Comparison of ENCODE assay signal across 15 cellular contexts in the genomic region with DNA sequence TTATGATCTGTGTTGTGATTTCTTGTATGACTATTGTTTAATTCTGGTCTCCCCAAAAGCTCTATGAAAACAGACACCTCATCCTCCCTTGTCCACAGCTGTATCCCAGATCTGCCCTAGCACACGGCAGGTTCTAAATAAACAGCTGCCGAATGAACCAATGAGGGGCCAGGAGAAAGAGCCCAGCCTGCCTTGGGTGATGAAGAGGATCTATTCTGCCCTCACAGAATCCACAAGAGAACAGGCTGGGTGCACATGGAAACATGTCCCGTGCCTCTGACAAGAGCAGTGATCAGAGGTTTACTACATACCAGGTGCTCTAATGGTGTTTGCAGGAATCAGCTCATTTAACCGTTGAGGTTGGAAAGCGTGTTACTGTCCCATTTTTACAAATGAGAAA. TPM values are rescaled to one million over a fixed set of nuclear protein-coding genes. Genes with fewer than 3 reads are reported as not detected.
DNase-seq lines count a peak whose midpoint lies in the region; ATAC-seq, FAIRE-seq and TF ChIP-seq lines count a peak whose summit lies in the region.
"Had no signal": no experiment of that assay in that cellular context is flagged by ENCODE, and none has a peak within 500 bp of the region (broad histone marks: within the 10 kb centered on the region; RNA-seq: fewer than 3 reads in every experiment).

No MANE protein-coding gene starts in this region.

- peaks cover 35% of the 10 kb centered on the region for H3K4me1 Mint-ChIP-seq in type B pancreatic cell (ENCODE audit: unreplicated experiment)

- no peak overlapping the region for H2AFZ ChIP-seq in K562 (ENCODE audit: low read depth, low read length)

- 58 to 59% methylated on average over 5 of the region's 5 CpGs for WGBS in heart right ventricle, 2 donors
- WGBS in K562 (ENCODE audit: insufficient coverage, low coverage, missing lambda C conversion rate), result 69% methylated on average over 5 of the region's 5 CpGs

- DNase-seq in heart right ventricle (no peak), Right ventricle myocardium inferior (ENCODE audit: missing footprints) (no peak), K562 (ENCODE audit: extremely low read depth in 1 of 4, low spot score in 3 of 4) (no peak), type B pancreatic cell (ENCODE audit: extremely low spot score, unreplicated experiment) (no peak), HK-2 (ENCODE audit: unreplicated experiment) (no peak), NCI-H82 treated with DMSO at 0.1 percent for 48 hours (lab: John Stamatoyannopoulos, UW; ENCODE audit: unreplicated experiment) (no peak)
- DNase-seq: activated T-cell treated with anti-CD3 and anti-CD28 coated beads, Interleukin-2, amount 50 U/mL, for 4 hours; EL; NCI-H2227 treated with DMSO at 0.1 percent for 48 hours; trophoblast cell; WERI-Rb-1 had no signal

- TF ChIP-seq CTCF in heart right ventricle (IDR thresholded peaks at IDR 0.05) (no peak), K562 (IDR thresholded peaks at IDR 0.05 in 2 of 3, conservative IDR thresholded peaks at IDR 0.05 in 1 of 3; ENCODE audit: insufficient read depth in 2 of 3, low read depth in 1 of 3, low read length in 3 of 3) (no peak), type B pancreatic cell (conservative IDR thresholded peaks at IDR 0.05) (no peak)

- CTCF ChIA-PET in K562 (lab: Yijun Ruan, JAX; ENCODE audit: low intra/inter-chr PET ratio), result interaction anchor here (0.7 kb wide), 1 partner anchor 354 kb away, joined by 3 read pairs; no protein-coding TSS in a partner anchor

- H3K4me3 Mint-ChIP-seq in type B pancreatic cell, result peak overlapping the region; percentile 81

- peak overlapping the region; percentile 53 to 67; a peak in 2 of 4 replicates for H3K9ac ChIP-seq in K562 (ENCODE audit: insufficient read depth in 1 of 2, low read depth in 2 of 2, low read length in 2 of 2)
- peak overlapping the region; percentile 61 for H3K9ac ChIP-seq in muscle layer of colon (ENCODE audit: low read length)

- no peaks in the 10 kb centered on the region for H3K36me3 Mint-ChIP-seq in type B pancreatic cell

- no peaks in the 10 kb centered on the region for H3K9me1 ChIP-seq in K562 (ENCODE audit: control insufficient read depth, insufficient read depth, low read length)

- no peak for TF ChIP-seq POLR2A in K562 (conservative IDR thresholded peaks at IDR 0.05)

- H3K79me2 ChIP-seq in K562 (ENCODE audit: control insufficient read depth, insufficient read depth, low read length), result peaks cover 79% of the 10 kb centered on the region

- FAIRE-seq in K562 (lab: Jason Lieb, UNC), result peak; percentile 54

- no TSS peak for BruUV-seq in K562 (replicated peaks; lab: Mats Ljungman, UMichigan)

- no peaks in the 10 kb centered on the region for H3K9me3 Mint-ChIP-seq in type B pancreatic cell
- H3K9me3 Mint-ChIP-seq: activated T-cell treated with anti-CD3 and anti-CD28 coated beads, Interleukin-2, amount 50 U/mL, for 4 hours had no signal

- POLR2A ChIA-PET in K562 (lab: Yijun Ruan, JAX), result interaction anchor here (0.6 to 10.6 kb wide), 4 partner anchors 13 to 375 kb away, joined by 3 to 65 read pairs (median 5); no protein-coding TSS in a partner anchor

- peaks cover 0 to 7% (median 0%) of the 10 kb centered on the region in 7 donors for H3K27me3 ChIP-seq in heart right ventricle
- no peaks in the 10 kb centered on the region for H3K27me3 ChIP-seq in K562 (ENCODE audit: control insufficient read depth in 2 of 2, insufficient read depth in 2 of 2, low read length in 2 of 2)
- no peaks in the 10 kb centered on the region for H3K27me3 ChIP-seq in muscle layer of colon (ENCODE audit: control insufficient read depth in 1 of 2, insufficient read depth in 2 of 2, low read length in 2 of 2)

- H4K20me1 ChIP-seq in K562 (replicated peaks; ENCODE audit: control insufficient read depth, insufficient read depth, low read length), result 0 out of 2 replicates have a peak, but pooled peaks cover 9% of the 10 kb centered on the region

- peak overlapping the region in 9 of 10 donors; percentile 89 to 95 (median 94) for H3K27ac ChIP-seq in heart right ventricle
- H3K27ac ChIP-seq in K562 (ENCODE audit: extremely low read depth, low read depth, low read length), result peak overlapping the region; percentile 76; the same call in 1 of the 3 replicates
- H3K27ac ChIP-seq in muscle layer of colon (ENCODE audit: low read depth, low read length), result peak overlapping the region; percentile 99
- H3K27ac ChIP-seq: HL-60, WERI-Rb-1 had no signal

- no peak for TF ChIP-seq RAD21 in K562 (CRISPR knock-in tag; conservative IDR thresholded peaks at IDR 0.05 in 1 of 2, IDR thresholded peaks at IDR 0.05 in 1 of 2)

- H3K27me3 Mint-ChIP-seq in type B pancreatic cell, result no peaks in the 10 kb centered on the region

- intact Hi-C loops in heart right ventricle (cut with DNase I) (loop anchor here in 7 of 10 donors (5.0 to 10.0 kb wide), 6 partner anchors 33 to 256 kb away; a partner anchor contains a TSS), Right ventricle myocardium inferior (cut with DNase I) (loop anchor here (5.0 to 10.0 kb wide), 2 partner anchors 38 to 256 kb away; a partner anchor contains a TSS), K562 (cut with micrococcal nuclease) (loop anchor here (5.0 kb wide), 1 partner anchor 88 kb away; a partner anchor contains a TSS)

- H3K36me3 ChIP-seq in heart right ventricle (peaks cover 0 to 11% (median 0%) of the 10 kb centered on the region in 9 donors), K562 (ENCODE audit: control insufficient read depth, insufficient read depth, low read length) (peaks cover 46% of the 10 kb centered on the region), muscle layer of colon (ENCODE audit: insufficient read depth, low read length) (no peaks in the 10 kb centered on the region)

- peak overlapping the region in 4 of 10 donors; percentile 49 to 83 (median 73) for H3K4me3 ChIP-seq in heart right ventricle
- 0 out of 2 replicates have a peak overlapping the region, but pooled peaks have one; percentile 75 for H3K4me3 ChIP-seq in K562
- H3K4me3 ChIP-seq in muscle layer of colon (ENCODE audit: low read depth in 1 of 2, low read length in 2 of 2), result peak overlapping the region in 1 of 2 donors; percentile 67

- H3K9me3 ChIP-seq in heart right ventricle, result no peaks in the 10 kb centered on the region
- H3K9me3 ChIP-seq in K562 (replicated peaks; ENCODE audit: control insufficient read depth, insufficient read depth, low read depth, low read length), result no peaks in the 10 kb centered on the region
- H3K9me3 ChIP-seq in muscle layer of colon (ENCODE audit: low read length), result no peaks in the 10 kb centered on the region

- in situ Hi-C loops in K562 (cut with MboI), result no loop called here

- ATAC-seq in heart right ventricle, result no peak
- no peak for ATAC-seq in Right ventricle myocardium inferior
- ATAC-seq in K562, result no peak
- no peak for ATAC-seq in GM18870 (IDR thresholded peaks at IDR 0.05; ENCODE audit: unreplicated experiment)
- ATAC-seq: activated T-cell treated with anti-CD3 and anti-CD28 coated beads, Interleukin-2, amount 50 U/mL, for 4 hours had no signal

- H3K27ac Mint-ChIP-seq in type B pancreatic cell, result peak overlapping the region; percentile 73

- H3K4me2 ChIP-seq in K562 (ENCODE audit: insufficient read depth, low read length), result peak overlapping the region; percentile 89

- H3K4me1 ChIP-seq in heart right ventricle (peaks cover 46 to 80% (median 73%) of the 10 kb centered on the region in 9 donors), K562 (replicated peaks in 1 of 2; ENCODE audit: control insufficient read depth in 2 of 2, insufficient read depth in 2 of 2, low read length in 2 of 2) (peaks cover 36 to 56% of the 10 kb centered on the region in 2 experiments), muscle layer of colon (ENCODE audit: insufficient read depth, low read length) (peaks cover 66% of the 10 kb centered on the region)

- no peak for TF ChIP-seq EP300 in K562 (IDR thresholded peaks at IDR 0.05; ENCODE audit: low read length)

TF ChIP-seq in K562, 482 proteins besides CTCF, POLR2A, EP300 and RAD21 (continues in another document):
- TF ChIP-seq ZNF140 (CRISPR knock-in tag; IDR thresholded peaks at IDR 0.05) (no peak), ZNF184 (CRISPR knock-in tag; IDR thresholded peaks at IDR 0.05) (no peak), ERF (CRISPR knock-in tag; IDR thresholded peaks at IDR 0.05) (no peak), ILF3 (IDR thresholded peaks at IDR 0.05; ENCODE audit: borderline replicate concordance) (no peak), MBD2 (IDR thresholded peaks at IDR 0.05; ENCODE audit: borderline replicate concordance, low read depth) (no peak), KAT7 (CRISPR knock-in tag; IDR thresholded peaks at IDR 0.05; ENCODE audit: borderline replicate concordance) (no peak)

RNA-seq across cellular contexts. Expression of a gene that starts 15.6 kb away (rescaled TPM):
- total RNA-seq in heart right ventricle (not detected), Right ventricle myocardium inferior (not detected), K562 (2014; rRNA removed) (not detected in 2 replicates), K562 (2014; rRNA removed; fragmentation: Illumina TruSeq; extraction: Trizol) (not detected in 2 replicates), K562 (2015; rRNA removed; fragmentation: Illumina TruSeq; extraction: Trizol) (not detected in 2 replicates), K562 (2021) (not detected in 2 replicates), type B pancreatic cell (ENCODE audit: low replicate concordance) (0.75 and 0.93 TPM in 2 replicates)
- polyA plus RNA-seq in heart right ventricle (under 1 TPM in 1 of 2 donors, not detected in 1; 0.01 TPM), K562 (2011; rRNA removed) (not detected in 2 replicates), K562 (2014; fragmentation: Illumina TruSeq; extraction: Trizol) (not detected in 2 replicates), K562 (2014; fragmentation: Nextera tagmentation; extraction: Ambion mirVana) (not detected), K562 (2014; rRNA removed) (not detected in 2 replicates)
- not detected in 2 replicates for total RNA-seq in K562 (2011; cell fraction: chromatin; rRNA removed; ENCODE audit: low replicate concordance)
- not detected in 2 replicates for total RNA-seq in K562 (2011; cell fraction: nucleolus; rRNA removed)
- total RNA-seq in K562 (2011; cell fraction: nucleoplasm; rRNA removed), result not detected in 2 replicates
- polyA plus RNA-seq in K562 (2011; cell fraction: cytosol; rRNA removed), result 0.04 TPM in 1 of 2 replicates, not detected in the other
- not detected in 2 replicates for polyA plus RNA-seq in K562 (2011; cell fraction: nucleus; rRNA removed)
- polyA plus RNA-seq in K562 (2012), result 0.15 and 0.17 TPM in 2 replicates
- polyA minus RNA-seq in K562 (2011; rRNA and poly(A)+ RNA removed), result not detected in 2 replicates
- not detected in 2 replicates for polyA minus RNA-seq in K562 (2011; cell fraction: cytosol; rRNA and poly(A)+ RNA removed)
- polyA minus RNA-seq in K562 (2011; cell fraction: nucleus; rRNA and poly(A)+ RNA removed), result not detected in 2 replicates
- total RNA-seq: activated T-cell treated with anti-CD3 and anti-CD28 coated beads, Interleukin-2, amount 50 U/mL, for 4 hours; RPMI7951 had no signal
